In genomic region chr6:45538636-45539035, GRCh38 we compare ENCODE assay signal across 1 cellular context.
TF ChIP-seq lines count a peak whose summit lies in the region.

No MANE protein-coding gene starts in this region.

TF ChIP-seq in HepG2, 621 proteins besides CTCF, POLR2A, EP300 and RAD21 (continued from another document):
- no peak for TF ChIP-seq ZNF281 (CRISPR knock-in tag; IDR thresholded peaks at IDR 0.05; ENCODE audit: borderline replicate concordance)
